8 cellular contexts compared by ENCODE assay signal in the genomic region with DNA sequence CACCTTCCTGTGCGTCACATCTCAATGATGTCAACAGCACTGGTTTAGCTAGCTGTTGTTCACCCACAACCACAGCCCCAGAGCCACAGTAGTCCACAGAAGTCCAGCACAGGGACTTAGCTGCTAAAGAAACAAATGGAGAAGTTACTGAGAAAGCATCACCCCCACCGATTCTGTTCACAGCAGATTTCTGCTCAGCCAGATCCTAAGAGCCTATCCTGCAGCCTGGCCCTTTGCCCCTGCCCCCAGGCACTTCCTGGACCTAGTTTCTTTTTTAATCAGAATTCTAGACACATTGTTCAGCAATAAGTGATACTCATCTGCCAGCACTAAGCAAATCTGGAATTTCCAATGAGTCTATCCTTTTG. TPM values are rescaled to one million over a fixed set of nuclear protein-coding genes. Genes with fewer than 3 reads are reported as not detected.
DNase-seq lines count a peak whose midpoint lies in the region; ATAC-seq, FAIRE-seq and TF ChIP-seq lines count a peak whose summit lies in the region.

No MANE protein-coding gene starts in this region.

- peak; percentile 19 to 56 for ATAC-seq in upper lobe of left lung (ENCODE audit: low FRiP score in 2 of 2)

- H3K27ac Mint-ChIP-seq in endodermal cell: peak overlapping the region; percentile 45
- peak overlapping the region; percentile 93 for H3K27ac Mint-ChIP-seq in nephron progenitor cell

- H3K36me3 Mint-ChIP-seq in endodermal cell (ENCODE audit: low read depth): no peaks in the 10 kb centered on the region
- peaks cover 10% of the 10 kb centered on the region for H3K36me3 Mint-ChIP-seq in nephron progenitor cell (ENCODE audit: low read depth)

- H3K9me3 ChIP-seq in endodermal cell (ENCODE audit: control insufficient read depth, low read length) (no peaks in the 10 kb centered on the region), upper lobe of left lung (no peaks in the 10 kb centered on the region)

- peak; percentile 95 for FAIRE-seq in GM19239 (lab: Jason Lieb, UNC)

- H3K4me1 Mint-ChIP-seq in endodermal cell (peaks cover 58% of the 10 kb centered on the region), nephron progenitor cell (peaks cover 89% of the 10 kb centered on the region)

- TF ChIP-seq EP300 in upper lobe of left lung (IDR thresholded peaks at IDR 0.05): peak in 2 of 4 donors; percentile 11 to 14

- H3K9ac ChIP-seq in endodermal cell (ENCODE audit: extremely low read depth, low read length, poor library complexity, severe bottlenecking): no peak overlapping the region

- peak overlapping the region; percentile 94 for H3K27ac ChIP-seq in 22Rv1
- peak overlapping the region; percentile 50 for H3K27ac ChIP-seq in endodermal cell (ENCODE audit: low read depth, low read length)
- peak overlapping the region; percentile 97 to 99 (median 98) for H3K27ac ChIP-seq in upper lobe of left lung

- H3K4me1 ChIP-seq in endodermal cell (ENCODE audit: control insufficient read depth, insufficient read depth, low read length) (peaks cover 38% of the 10 kb centered on the region), upper lobe of left lung (peaks cover 94 to 100% (median 98%) of the 10 kb centered on the region in 4 donors)

- H3K4me3 Mint-ChIP-seq in endodermal cell: no peak overlapping the region
- peak overlapping the region; percentile 27 for H3K4me3 Mint-ChIP-seq in nephron progenitor cell

- TF ChIP-seq POLR2A in upper lobe of left lung (IDR thresholded peaks at IDR 0.05): peak in 1 of 4 donors; percentile 66

- no peak for DNase-seq in GM19239 (ENCODE audit: insufficient read length, low spot score)
- peak; percentile 49 to 60 for DNase-seq in Kasumi-1 (lab: John Stamatoyannopoulos, UW)
- DNase-seq in activated CD4-positive, alpha-beta T cell treated with anti-CD3 and anti-CD28 coated beads, Interleukin-2, amount 50 U/mL, for 24 hours (ENCODE audit: low read depth in 1 of 2, low spot score in 1 of 2): peak; percentile 39 to 52
- no peak for DNase-seq in endodermal cell
- no peak for DNase-seq in nephron progenitor cell
- DNase-seq in upper lobe of left lung: peak in 1 of 2 donors; percentile 82
- no peak for DNase-seq in GM19240 (ENCODE audit: insufficient read length, low spot score)

- H3K4me3 ChIP-seq in endodermal cell (ENCODE audit: low read length) (no peak overlapping the region), upper lobe of left lung (peak overlapping the region in 1 of 4 donors; percentile 13)

- H3K9me3 Mint-ChIP-seq in endodermal cell: no peaks in the 10 kb centered on the region
- no peaks in the 10 kb centered on the region for H3K9me3 Mint-ChIP-seq in nephron progenitor cell

- WGBS in endodermal cell (ENCODE audit: insufficient coverage in 1 of 2, insufficient read length in 1 of 2), 2 experiments: 67 to 88% methylated on average over 1 to 2 of the region's 2 CpGs
- 14 to 25% methylated on average over 2 of the region's 2 CpGs for WGBS in upper lobe of left lung, 2 donors

- TF ChIP-seq CTCF in 22Rv1 (IDR thresholded peaks at IDR 0.05): no peak
- TF ChIP-seq CTCF in endodermal cell (conservative IDR thresholded peaks at IDR 0.05): no peak
- TF ChIP-seq CTCF in nephron progenitor cell (IDR thresholded peaks at IDR 0.05): no peak
- no peak for TF ChIP-seq CTCF in upper lobe of left lung (IDR thresholded peaks at IDR 0.05)

- H3K27me3 Mint-ChIP-seq in endodermal cell (ENCODE audit: insufficient read depth): no peaks in the 10 kb centered on the region
- H3K27me3 Mint-ChIP-seq in nephron progenitor cell (ENCODE audit: low read depth, poor library complexity): no peaks in the 10 kb centered on the region

- no peaks in the 10 kb centered on the region for H3K27me3 ChIP-seq in endodermal cell (ENCODE audit: control insufficient read depth, insufficient read depth, low read length, poor library complexity, severe bottlenecking)
- H3K27me3 ChIP-seq in upper lobe of left lung: no peaks in the 10 kb centered on the region

- no peaks in the 10 kb centered on the region for H3K36me3 ChIP-seq in endodermal cell (ENCODE audit: control insufficient read depth, insufficient read depth, low read length)
- no peaks in the 10 kb centered on the region for H3K36me3 ChIP-seq in upper lobe of left lung

RNA-seq across cellular contexts. Expression of gene B4GALT1, which starts 7.4 kb away (rescaled TPM):
- total RNA-seq in endodermal cell: 10 to 100 TPM; 62.9 to 92.6 TPM
- 29.4 TPM for polyA plus RNA-seq in endodermal cell (2013, experiment 1 of 2)
- 31.1 TPM for polyA plus RNA-seq in endodermal cell (2013, experiment 2 of 2)
- 10 to 100 TPM; 26.2 to 83.3 (median 70.8) TPM for total RNA-seq in upper lobe of left lung

Comparison
In these comparisons a context has a peak if more than half of its experiments do, and no peak if none do; other contexts are left out.
1. DNase-seq: peak in Kasumi-1 (2 of 2) and activated CD4-positive, alpha-beta T cell treated with anti-CD3 and anti-CD28 coated beads, Interleukin-2, amount 50 U/mL, for 24 hours (2 of 2); none in GM19239 (single experiment), endodermal cell (single experiment), nephron progenitor cell (single experiment) and GM19240 (single experiment).
2. Peak in every context shown above with its lines, with median percentiles within 50 percentile points of each other: H3K27ac ChIP-seq.